In genomic region chr11:76228122-76229000, GRCh38 we compare ENCODE assay signal across 19 cellular contexts. TPM values are rescaled to one million over a fixed set of nuclear protein-coding genes. Genes with fewer than 3 reads are reported as not detected.
"Had no signal": no experiment of that assay in that cellular context is flagged by ENCODE, and none has a peak within 500 bp of the region (broad histone marks: within the 10 kb centered on the region; RNA-seq: fewer than 3 reads in every experiment).

No MANE protein-coding gene starts in this region.

- ATAC-seq: activated T-helper 17 cell treated with anti-CD3 and anti-CD28 coated beads, Interleukin-2, amount 50 U/mL, for 72 hours; naive thymus-derived CD8-positive, alpha-beta T cell had no signal

- H3K36me3 Mint-ChIP-seq: naive thymus-derived CD8-positive, alpha-beta T cell had no signal

- H3K27ac ChIP-seq: testis had no signal

- H3K9me3 Mint-ChIP-seq: activated B cell treated with CpG ODN at 0.5 μM for 24 hours; activated CD4-positive, alpha-beta T cell treated with anti-CD3 and anti-CD28 coated beads, Interleukin-2, amount 10 ng/mL, durations not matched to agents 7 days and 5 days; activated naive CD4-positive, alpha-beta T cell treated with anti-CD3 and anti-CD28 coated beads for 36 hours; activated T-helper 17 cell treated with anti-CD3 and anti-CD28 coated beads, Interleukin-2, amount 50 U/mL, for 72 hours; naive thymus-derived CD8-positive, alpha-beta T cell; stimulated activated naive CD8-positive, alpha-beta T cell treated with anti-CD3 and anti-CD28 coated beads, Interleukin-15, Interleukin-2, amounts not matched to agents 100 ng/mL and 50 ng/mL, for 24 hours; T-helper 1 cell treated with Interleukin-12 subunit alpha and Interleukin-12 subunit beta and Interleukin-4 antibody, amounts not matched to agents 30 μg/mL and 1 μg/mL, for 36 hours had no signal

- H3K4me3 ChIP-seq: testis had no signal

- H3K27ac Mint-ChIP-seq: activated B cell treated with CpG ODN at 0.5 μM for 24 hours; activated CD4-positive, alpha-beta T cell treated with anti-CD3 and anti-CD28 coated beads, Interleukin-2, amount 10 ng/mL, durations not matched to agents 7 days and 5 days; activated naive CD4-positive, alpha-beta T cell treated with anti-CD3 and anti-CD28 coated beads for 36 hours; activated T-helper 17 cell treated with anti-CD3 and anti-CD28 coated beads, Interleukin-2, amount 50 U/mL, for 72 hours; progenitor cell of endocrine pancreas; stimulated activated naive CD8-positive, alpha-beta T cell treated with anti-CD3 and anti-CD28 coated beads, Interleukin-15, Interleukin-2, amounts not matched to agents 100 ng/mL and 50 ng/mL, for 24 hours; T-helper 1 cell treated with Interleukin-12 subunit alpha and Interleukin-12 subunit beta and Interleukin-4 antibody, amounts not matched to agents 30 μg/mL and 1 μg/mL, for 36 hours had no signal

- H3K27me3 Mint-ChIP-seq: activated B cell treated with CpG ODN at 0.5 μM for 24 hours; activated T-helper 17 cell treated with anti-CD3 and anti-CD28 coated beads, Interleukin-2, amount 50 U/mL, for 72 hours; stimulated activated naive CD8-positive, alpha-beta T cell treated with anti-CD3 and anti-CD28 coated beads, Interleukin-15, Interleukin-2, amounts not matched to agents 100 ng/mL and 50 ng/mL, for 24 hours had no signal

- DNase-seq: activated B cell treated with CpG ODN at 0.5 μM for 24 hours; activated CD4-positive, alpha-beta T cell treated with anti-CD3 and anti-CD28 coated beads, Interleukin-2, amount 10 ng/mL, durations not matched to agents 7 days and 5 days; activated CD8-positive, alpha-beta memory T cell treated with anti-CD3 and anti-CD28 coated beads for 24 hours; activated naive CD4-positive, alpha-beta T cell treated with anti-CD3 and anti-CD28 coated beads for 36 hours; activated T-cell treated with anti-CD3 and anti-CD28 coated beads for 4 hours; effector CD4-positive, alpha-beta T cell; hippocampal formation; kidney glomerular epithelial cell; naive thymus-derived CD8-positive, alpha-beta T cell; nucleus accumbens; stimulated activated CD4-positive, alpha-beta T cell treated with anti-CD3 and anti-CD28 coated beads, Interleukin-15, amount 100 ng/mL, for 24 hours; stimulated activated CD4-positive, alpha-beta T cell treated with anti-CD3 and anti-CD28 coated beads, Interleukin-4, amount 100 ng/mL, for 24 hours; testis had no signal

- H3K9me3 ChIP-seq: testis had no signal

- H3K4me1 ChIP-seq: testis had no signal

- H3K4me3 Mint-ChIP-seq: activated B cell treated with CpG ODN at 0.5 μM for 24 hours; activated CD4-positive, alpha-beta T cell treated with anti-CD3 and anti-CD28 coated beads, Interleukin-2, amount 10 ng/mL, durations not matched to agents 7 days and 5 days; activated naive CD4-positive, alpha-beta T cell treated with anti-CD3 and anti-CD28 coated beads for 36 hours; activated T-helper 17 cell treated with anti-CD3 and anti-CD28 coated beads, Interleukin-2, amount 50 U/mL, for 72 hours; stimulated activated naive CD8-positive, alpha-beta T cell treated with anti-CD3 and anti-CD28 coated beads, Interleukin-15, Interleukin-2, amounts not matched to agents 100 ng/mL and 50 ng/mL, for 24 hours; T-helper 1 cell treated with Interleukin-12 subunit alpha and Interleukin-12 subunit beta and Interleukin-4 antibody, amounts not matched to agents 30 μg/mL and 1 μg/mL, for 36 hours had no signal

- H3K27me3 ChIP-seq: testis had no signal

- FAIRE-seq: astrocyte, colon had no signal

RNA-seq across cellular contexts. Expression of gene WNT11, which starts 22.1 kb away (rescaled TPM):
- total RNA-seq: activated CD4-positive, alpha-beta T cell treated with anti-CD3 and anti-CD28 coated beads, Interleukin-2, amount 10 ng/mL, durations not matched to agents 7 days and 5 days; activated naive CD4-positive, alpha-beta T cell treated with anti-CD3 and anti-CD28 coated beads for 36 hours; activated T-helper 17 cell treated with anti-CD3 and anti-CD28 coated beads, Interleukin-2, amount 50 U/mL, for 72 hours had no signal
